1 cellular context compared by ENCODE assay signal in genomic region chr14:101835166-101835557, GRCh38.
TF ChIP-seq lines count a peak whose summit lies in the region.

No MANE protein-coding gene starts in this region.

TF ChIP-seq in HEK293T, 16 proteins besides CTCF, POLR2A, EP300 and RAD21:
- TF ChIP-seq HDGF (IDR thresholded peaks at IDR 0.05; ENCODE audit: borderline replicate concordance) (no peak), ELF4 (IDR thresholded peaks at IDR 0.05) (no peak), SUZ12 (IDR thresholded peaks at IDR 0.05) (no peak), ZNF384 (IDR thresholded peaks at IDR 0.05) (no peak), LEF1 (IDR thresholded peaks at IDR 0.05; ENCODE audit: borderline replicate concordance) (no peak)
TF ChIP-seq in HEK293T: peak in this region for 0.
